In genomic region chr20:40691566-40692239, GRCh38 we compare ENCODE assay signal across 25 cellular contexts. TPM values are rescaled to one million over a fixed set of nuclear protein-coding genes. Genes with fewer than 3 reads are reported as not detected.
DNase-seq lines count a peak whose midpoint lies in the region; ATAC-seq and TF ChIP-seq lines count a peak whose summit lies in the region.
"Had no signal": no experiment of that assay in that cellular context is flagged by ENCODE, and none has a peak within 500 bp of the region (broad histone marks: within the 10 kb centered on the region; RNA-seq: fewer than 3 reads in every experiment).

No MANE protein-coding gene starts in this region.

- H3K27ac ChIP-seq in left ventricle myocardium inferior (replicated peaks) = no peak overlapping the region
- H3K27ac ChIP-seq: BLaER1, Peyer's patch, upper lobe of right lung had no signal

- no peak for DNase-seq in left ventricle myocardium inferior
- DNase-seq in Right ventricle myocardium superior = no peak
- DNase-seq in endothelial cell (ENCODE audit: low spot score) = no peak
- no peak for DNase-seq in nephron progenitor cell
- DNase-seq in stimulated activated CD4-positive, alpha-beta T cell treated with anti-CD3 and anti-CD28 coated beads, Interleukin-2, amount 100 ng/mL, for 48 hours = no peak
- DNase-seq in NCI-H2196 (lab: John Stamatoyannopoulos, UW; ENCODE audit: unreplicated experiment) = no peak
- DNase-seq: activated naive CD8-positive, alpha-beta T cell treated with anti-CD3 and anti-CD28 coated beads, Interleukin-2, amount 10 ng/mL, durations not matched to agents 7 days and 5 days; Calu3; effector memory CD4-positive, alpha-beta T cell; GOT3; KBM-7; MM.1S; mucosa of descending colon; NCI-H1436; NCI-H524; occipital lobe; Peyer's patch; spleen; stimulated activated CD4-positive, alpha-beta T cell treated with anti-CD3 and anti-CD28 coated beads, Interleukin-4, amount 100 ng/mL, for 24 hours; stimulated activated naive CD8-positive, alpha-beta T cell treated with anti-CD3 and anti-CD28 coated beads, Interleukin-15, amount 100 ng/mL, for 72 hours; upper lobe of right lung had no signal

- ATAC-seq in Right ventricle myocardium superior (ENCODE audit: poor library complexity) = no peak
- no peak for ATAC-seq in GM21528 (IDR thresholded peaks at IDR 0.05; ENCODE audit: low FRiP score, unreplicated experiment)
- ATAC-seq in stimulated activated memory B cell treated with anti-CD40 and anti-IgM and Interleukin-4, amounts not matched to agents 10 μg/mL and 1 μg/mL and 100 μg/mL, for 72 hours = no peak
- ATAC-seq: mucosa of descending colon; stimulated activated naive CD8-positive, alpha-beta T cell treated with anti-CD3 and anti-CD28 coated beads, Interleukin-15, amount 100 ng/mL, for 72 hours; upper lobe of right lung had no signal

- H3K27ac Mint-ChIP-seq in endothelial cell (ENCODE audit: unreplicated experiment) (no peak overlapping the region), nephron progenitor cell (no peak overlapping the region)
- no peak overlapping the region for H3K27ac Mint-ChIP-seq in stimulated activated memory B cell treated with anti-CD40 and anti-IgM and Interleukin-4, amounts not matched to agents 10 μg/mL and 1 μg/mL and 100 μg/mL, for 72 hours
- H3K27ac Mint-ChIP-seq: activated naive CD8-positive, alpha-beta T cell treated with anti-CD3 and anti-CD28 coated beads, Interleukin-2, amount 10 ng/mL, durations not matched to agents 7 days and 5 days; T-helper 1 cell treated with Interleukin-12 subunit alpha and Interleukin-12 subunit beta and Interleukin-4 antibody, amounts not matched to agents 30 μg/mL and 1 μg/mL, for 36 hours had no signal

- H3K27me3 Mint-ChIP-seq in endothelial cell (ENCODE audit: unreplicated experiment) (peaks cover 26% of the 10 kb centered on the region), nephron progenitor cell (ENCODE audit: low read depth, poor library complexity) (peaks cover 92% of the 10 kb centered on the region)
- peaks cover 90% of the 10 kb centered on the region for H3K27me3 Mint-ChIP-seq in stimulated activated memory B cell treated with anti-CD40 and anti-IgM and Interleukin-4, amounts not matched to agents 10 μg/mL and 1 μg/mL and 100 μg/mL, for 72 hours

- H3K9me3 ChIP-seq in left ventricle myocardium inferior (replicated peaks) = no peaks in the 10 kb centered on the region
- H3K9me3 ChIP-seq: mucosa of descending colon, Peyer's patch, spleen, upper lobe of right lung had no signal

- no peaks in the 10 kb centered on the region for H3K36me3 ChIP-seq in left ventricle myocardium inferior
- H3K36me3 ChIP-seq: BLaER1, Peyer's patch, upper lobe of right lung had no signal

- H3K36me3 Mint-ChIP-seq in endothelial cell (ENCODE audit: low read depth, unreplicated experiment) = no peaks in the 10 kb centered on the region
- H3K36me3 Mint-ChIP-seq in nephron progenitor cell (ENCODE audit: low read depth) = no peaks in the 10 kb centered on the region
- no peaks in the 10 kb centered on the region for H3K36me3 Mint-ChIP-seq in stimulated activated memory B cell treated with anti-CD40 and anti-IgM and Interleukin-4, amounts not matched to agents 10 μg/mL and 1 μg/mL and 100 μg/mL, for 72 hours
- H3K36me3 Mint-ChIP-seq: activated naive CD8-positive, alpha-beta T cell treated with anti-CD3 and anti-CD28 coated beads, Interleukin-2, amount 10 ng/mL, durations not matched to agents 7 days and 5 days had no signal

- peaks cover 50% of the 10 kb centered on the region for H3K4me1 ChIP-seq in left ventricle myocardium inferior

- peaks cover 81% of the 10 kb centered on the region for H3K27me3 ChIP-seq in left ventricle myocardium inferior (ENCODE audit: low read depth)

- intact Hi-C loops in left ventricle myocardium inferior (cut with micrococcal nuclease) (loop anchor here (5.0 kb wide), 1 partner anchor 529 kb away; no protein-coding TSS in a partner anchor), Right ventricle myocardium superior (cut with DNase I) (loop anchor here (5.0 to 10.0 kb wide), 2 partner anchors 434 to 537 kb away; no protein-coding TSS in a partner anchor)

- TF ChIP-seq CTCF in left ventricle myocardium inferior (IDR thresholded peaks at IDR 0.05; ENCODE audit: borderline replicate concordance) (no peak), endothelial cell (IDR thresholded peaks at IDR 0.05; ENCODE audit: unreplicated experiment) (no peak), nephron progenitor cell (IDR thresholded peaks at IDR 0.05) (no peak)

- H3K4me1 Mint-ChIP-seq in endothelial cell (ENCODE audit: unreplicated experiment) (peaks cover 15% of the 10 kb centered on the region), nephron progenitor cell (peaks cover 49% of the 10 kb centered on the region)
- peaks cover 38% of the 10 kb centered on the region for H3K4me1 Mint-ChIP-seq in stimulated activated memory B cell treated with anti-CD40 and anti-IgM and Interleukin-4, amounts not matched to agents 10 μg/mL and 1 μg/mL and 100 μg/mL, for 72 hours

- H3K4me3 ChIP-seq in left ventricle myocardium inferior = peak overlapping the region; percentile 76
- H3K4me3 ChIP-seq: BLaER1, mucosa of descending colon had no signal

- H3K4me3 Mint-ChIP-seq in endothelial cell (ENCODE audit: unreplicated experiment) = peak overlapping the region; percentile 52
- H3K4me3 Mint-ChIP-seq in nephron progenitor cell = peak overlapping the region; percentile 82
- H3K4me3 Mint-ChIP-seq in stimulated activated memory B cell treated with anti-CD40 and anti-IgM and Interleukin-4, amounts not matched to agents 10 μg/mL and 1 μg/mL and 100 μg/mL, for 72 hours = no peak overlapping the region
- H3K4me3 Mint-ChIP-seq: activated naive CD8-positive, alpha-beta T cell treated with anti-CD3 and anti-CD28 coated beads, Interleukin-2, amount 10 ng/mL, durations not matched to agents 7 days and 5 days; stimulated activated naive CD8-positive, alpha-beta T cell treated with anti-CD3 and anti-CD28 coated beads, Interleukin-15, amount 100 ng/mL, for 72 hours; T-helper 1 cell treated with Interleukin-12 subunit alpha and Interleukin-12 subunit beta and Interleukin-4 antibody, amounts not matched to agents 30 μg/mL and 1 μg/mL, for 36 hours had no signal

- H3K9me3 Mint-ChIP-seq in endothelial cell (ENCODE audit: unreplicated experiment) (no peaks in the 10 kb centered on the region), nephron progenitor cell (peaks cover 3% of the 10 kb centered on the region)
- no peaks in the 10 kb centered on the region for H3K9me3 Mint-ChIP-seq in stimulated activated memory B cell treated with anti-CD40 and anti-IgM and Interleukin-4, amounts not matched to agents 10 μg/mL and 1 μg/mL and 100 μg/mL, for 72 hours
- H3K9me3 Mint-ChIP-seq: activated naive CD8-positive, alpha-beta T cell treated with anti-CD3 and anti-CD28 coated beads, Interleukin-2, amount 10 ng/mL, durations not matched to agents 7 days and 5 days; stimulated activated naive CD8-positive, alpha-beta T cell treated with anti-CD3 and anti-CD28 coated beads, Interleukin-15, amount 100 ng/mL, for 72 hours; T-helper 1 cell treated with Interleukin-12 subunit alpha and Interleukin-12 subunit beta and Interleukin-4 antibody, amounts not matched to agents 30 μg/mL and 1 μg/mL, for 36 hours had no signal

RNA-seq across cellular contexts. Expression of gene MAFB, which starts 2.7 kb away (rescaled TPM):
- total RNA-seq in left ventricle myocardium inferior (10.2 TPM), Right ventricle myocardium superior (14.7 TPM), endothelial cell (ENCODE audit: unreplicated experiment) (2.1 TPM)
